ENCODE assay signal across 1 cellular context in genomic region chr11:8682219-8683114, GRCh38.
TF ChIP-seq lines count a peak whose summit lies in the region.

Gene RPL27A, plus strand, starts transcription at chr11:8682792. Its CDS starts 22 bp downstream, at chr11:8682814.
Gene TRIM66, minus strand, starts transcription at chr11:8682665. Its CDS starts 10,391 bp downstream, at chr11:8672274.

TF ChIP-seq in HepG2, 621 proteins besides CTCF, POLR2A, EP300 and RAD21 (continued from another document and continues in another):
- TF ChIP-seq JDP2 (CRISPR knock-in tag; IDR thresholded peaks at IDR 0.05; ENCODE audit: borderline replicate concordance) (no peak; the same call in 1 of the 2 replicates), RFXANK (CRISPR knock-in tag; IDR thresholded peaks at IDR 0.05) (no peak), STAT5B (CRISPR knock-in tag; IDR thresholded peaks at IDR 0.05) (no peak), SNAPC2 (CRISPR knock-in tag; IDR thresholded peaks at IDR 0.05) (no peak), SRY (CRISPR knock-in tag; IDR thresholded peaks at IDR 0.05) (peak; percentile 86; the same call in 1 of the 2 replicates), ZNF792 (CRISPR knock-in tag; IDR thresholded peaks at IDR 0.05) (no peak), ARHGAP35 (CRISPR knock-in tag; IDR thresholded peaks at IDR 0.05; ENCODE audit: borderline replicate concordance) (no peak), ZNF782 (CRISPR knock-in tag; IDR thresholded peaks at IDR 0.05; ENCODE audit: borderline replicate concordance) (no peak), ZNF10 (CRISPR knock-in tag; IDR thresholded peaks at IDR 0.05; ENCODE audit: borderline replicate concordance, low read depth) (no peak), CREM (IDR thresholded peaks at IDR 0.05) (peak; percentile 83), CREM (CRISPR knock-in tag; IDR thresholded peaks at IDR 0.05) (no peak), IRF2 (CRISPR knock-in tag; IDR thresholded peaks at IDR 0.05) (peak; percentile 69; the same call in 1 of the 2 replicates), MTF2 (CRISPR knock-in tag; IDR thresholded peaks at IDR 0.05; ENCODE audit: borderline replicate concordance) (no peak), KDM4B (CRISPR knock-in tag; IDR thresholded peaks at IDR 0.05) (no peak; the same call in 1 of the 2 replicates), ZNF558 (CRISPR knock-in tag; IDR thresholded peaks at IDR 0.05; ENCODE audit: borderline replicate concordance) (peak; percentile 97), KLF9 (CRISPR knock-in tag; IDR thresholded peaks at IDR 0.05; ENCODE audit: low read depth) (0 out of 2 replicates have a peak, but pooled peaks have one; percentile 90), ZNF710 (CRISPR knock-in tag; IDR thresholded peaks at IDR 0.05; ENCODE audit: borderline replicate concordance) (0 out of 2 replicates have a peak, but pooled peaks have one; percentile 31), AKAP8 (CRISPR knock-in tag; IDR thresholded peaks at IDR 0.05) (no peak; the same call in 1 of the 2 replicates), PLRG1 (conservative IDR thresholded peaks at IDR 0.05) (no peak), ZNF709 (CRISPR knock-in tag; IDR thresholded peaks at IDR 0.05) (peak; percentile 86; the same call in 1 of the 2 replicates), RBAK (CRISPR knock-in tag; IDR thresholded peaks at IDR 0.05) (no peak), GZF1 (CRISPR knock-in tag; IDR thresholded peaks at IDR 0.05) (0 out of 2 replicates have a peak, but pooled peaks have one; percentile 29), ZNF335 (CRISPR knock-in tag; IDR thresholded peaks at IDR 0.05) (peak; percentile 40; the same call in 1 of the 2 replicates), ZNF691 (CRISPR knock-in tag; IDR thresholded peaks at IDR 0.05; ENCODE audit: borderline replicate concordance, low read depth) (peak; percentile 38; the same call in 1 of the 2 replicates), ZNF574 (CRISPR knock-in tag; IDR thresholded peaks at IDR 0.05) (peak; percentile 85)
- TF ChIP-seq, protein P1, sequence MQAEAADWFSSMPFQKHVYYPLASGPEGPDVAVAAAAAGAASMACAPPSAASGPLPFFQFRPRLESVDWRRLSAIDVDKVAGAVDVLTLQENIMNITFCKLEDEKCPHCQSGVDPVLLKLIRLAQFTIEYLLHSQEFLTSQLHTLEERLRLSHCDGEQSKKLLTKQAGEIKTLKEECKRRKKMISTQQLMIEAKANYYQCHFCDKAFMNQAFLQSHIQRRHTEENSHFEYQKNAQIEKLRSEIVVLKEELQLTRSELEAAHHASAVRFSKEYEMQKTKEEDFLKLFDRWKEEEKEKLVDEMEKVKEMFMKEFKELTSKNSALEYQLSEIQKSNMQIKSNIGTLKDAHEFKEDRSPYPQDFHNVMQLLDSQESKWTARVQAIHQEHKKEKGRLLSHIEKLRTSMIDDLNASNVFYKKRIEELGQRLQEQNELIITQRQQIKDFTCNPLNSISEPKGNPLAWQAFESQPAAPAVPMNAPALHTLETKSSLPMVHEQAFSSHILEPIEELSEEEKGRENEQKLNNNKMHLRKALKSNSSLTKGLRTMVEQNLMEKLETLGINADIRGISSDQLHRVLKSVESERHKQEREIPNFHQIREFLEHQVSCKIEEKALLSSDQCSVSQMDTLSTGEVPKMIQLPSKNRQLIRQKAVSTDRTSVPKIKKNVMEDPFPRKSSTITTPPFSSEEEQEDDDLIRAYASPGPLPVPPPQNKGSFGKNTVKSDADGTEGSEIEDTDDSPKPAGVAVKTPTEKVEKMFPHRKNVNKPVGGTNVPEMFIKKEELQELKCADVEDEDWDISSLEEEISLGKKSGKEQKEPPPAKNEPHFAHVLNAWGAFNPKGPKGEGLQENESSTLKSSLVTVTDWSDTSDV (CRISPR knock-in tag; IDR thresholded peaks at IDR 0.05), result 0 out of 2 replicates have a peak, but pooled peaks have one; percentile 19
- TF ChIP-seq, protein P2, sequence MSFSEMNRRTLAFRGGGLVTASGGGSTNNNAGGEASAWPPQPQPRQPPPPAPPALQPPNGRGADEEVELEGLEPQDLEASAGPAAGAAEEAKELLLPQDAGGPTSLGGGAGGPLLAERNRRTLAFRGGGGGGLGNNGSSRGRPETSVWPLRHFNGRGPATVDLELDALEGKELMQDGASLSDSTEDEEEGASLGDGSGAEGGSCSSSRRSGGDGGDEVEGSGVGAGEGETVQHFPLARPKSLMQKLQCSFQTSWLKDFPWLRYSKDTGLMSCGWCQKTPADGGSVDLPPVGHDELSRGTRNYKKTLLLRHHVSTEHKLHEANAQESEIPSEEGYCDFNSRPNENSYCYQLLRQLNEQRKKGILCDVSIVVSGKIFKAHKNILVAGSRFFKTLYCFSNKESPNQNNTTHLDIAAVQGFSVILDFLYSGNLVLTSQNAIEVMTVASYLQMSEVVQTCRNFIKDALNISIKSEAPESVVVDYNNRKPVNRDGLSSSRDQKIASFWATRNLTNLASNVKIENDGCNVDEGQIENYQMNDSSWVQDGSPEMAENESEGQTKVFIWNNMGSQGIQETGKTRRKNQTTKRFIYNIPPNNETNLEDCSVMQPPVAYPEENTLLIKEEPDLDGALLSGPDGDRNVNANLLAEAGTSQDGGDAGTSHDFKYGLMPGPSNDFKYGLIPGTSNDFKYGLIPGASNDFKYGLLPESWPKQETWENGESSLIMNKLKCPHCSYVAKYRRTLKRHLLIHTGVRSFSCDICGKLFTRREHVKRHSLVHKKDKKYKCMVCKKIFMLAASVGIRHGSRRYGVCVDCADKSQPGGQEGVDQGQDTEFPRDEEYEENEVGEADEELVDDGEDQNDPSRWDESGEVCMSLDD (CRISPR knock-in tag; IDR thresholded peaks at IDR 0.05; ENCODE audit: borderline replicate concordance), result no peak; the same call in 1 of the 2 replicates
- TF ChIP-seq, protein P3, sequence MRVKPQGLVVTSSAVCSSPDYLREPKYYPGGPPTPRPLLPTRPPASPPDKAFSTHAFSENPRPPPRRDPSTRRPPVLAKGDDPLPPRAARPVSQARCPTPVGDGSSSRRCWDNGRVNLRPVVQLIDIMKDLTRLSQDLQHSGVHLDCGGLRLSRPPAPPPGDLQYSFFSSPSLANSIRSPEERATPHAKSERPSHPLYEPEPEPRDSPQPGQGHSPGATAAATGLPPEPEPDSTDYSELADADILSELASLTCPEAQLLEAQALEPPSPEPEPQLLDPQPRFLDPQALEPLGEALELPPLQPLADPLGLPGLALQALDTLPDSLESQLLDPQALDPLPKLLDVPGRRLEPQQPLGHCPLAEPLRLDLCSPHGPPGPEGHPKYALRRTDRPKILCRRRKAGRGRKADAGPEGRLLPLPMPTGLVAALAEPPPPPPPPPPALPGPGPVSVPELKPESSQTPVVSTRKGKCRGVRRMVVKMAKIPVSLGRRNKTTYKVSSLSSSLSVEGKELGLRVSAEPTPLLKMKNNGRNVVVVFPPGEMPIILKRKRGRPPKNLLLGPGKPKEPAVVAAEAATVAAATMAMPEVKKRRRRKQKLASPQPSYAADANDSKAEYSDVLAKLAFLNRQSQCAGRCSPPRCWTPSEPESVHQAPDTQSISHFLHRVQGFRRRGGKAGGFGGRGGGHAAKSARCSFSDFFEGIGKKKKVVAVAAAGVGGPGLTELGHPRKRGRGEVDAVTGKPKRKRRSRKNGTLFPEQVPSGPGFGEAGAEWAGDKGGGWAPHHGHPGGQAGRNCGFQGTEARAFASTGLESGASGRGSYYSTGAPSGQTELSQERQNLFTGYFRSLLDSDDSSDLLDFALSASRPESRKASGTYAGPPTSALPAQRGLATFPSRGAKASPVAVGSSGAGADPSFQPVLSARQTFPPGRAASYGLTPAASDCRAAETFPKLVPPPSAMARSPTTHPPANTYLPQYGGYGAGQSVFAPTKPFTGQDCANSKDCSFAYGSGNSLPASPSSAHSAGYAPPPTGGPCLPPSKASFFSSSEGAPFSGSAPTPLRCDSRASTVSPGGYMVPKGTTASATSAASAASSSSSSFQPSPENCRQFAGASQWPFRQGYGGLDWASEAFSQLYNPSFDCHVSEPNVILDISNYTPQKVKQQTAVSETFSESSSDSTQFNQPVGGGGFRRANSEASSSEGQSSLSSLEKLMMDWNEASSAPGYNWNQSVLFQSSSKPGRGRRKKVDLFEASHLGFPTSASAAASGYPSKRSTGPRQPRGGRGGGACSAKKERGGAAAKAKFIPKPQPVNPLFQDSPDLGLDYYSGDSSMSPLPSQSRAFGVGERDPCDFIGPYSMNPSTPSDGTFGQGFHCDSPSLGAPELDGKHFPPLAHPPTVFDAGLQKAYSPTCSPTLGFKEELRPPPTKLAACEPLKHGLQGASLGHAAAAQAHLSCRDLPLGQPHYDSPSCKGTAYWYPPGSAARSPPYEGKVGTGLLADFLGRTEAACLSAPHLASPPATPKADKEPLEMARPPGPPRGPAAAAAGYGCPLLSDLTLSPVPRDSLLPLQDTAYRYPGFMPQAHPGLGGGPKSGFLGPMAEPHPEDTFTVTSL (CRISPR knock-in tag; IDR thresholded peaks at IDR 0.05; ENCODE audit: borderline replicate concordance), result peak; percentile 58; the same call in 1 of the 2 replicates
- TF ChIP-seq, protein P4, sequence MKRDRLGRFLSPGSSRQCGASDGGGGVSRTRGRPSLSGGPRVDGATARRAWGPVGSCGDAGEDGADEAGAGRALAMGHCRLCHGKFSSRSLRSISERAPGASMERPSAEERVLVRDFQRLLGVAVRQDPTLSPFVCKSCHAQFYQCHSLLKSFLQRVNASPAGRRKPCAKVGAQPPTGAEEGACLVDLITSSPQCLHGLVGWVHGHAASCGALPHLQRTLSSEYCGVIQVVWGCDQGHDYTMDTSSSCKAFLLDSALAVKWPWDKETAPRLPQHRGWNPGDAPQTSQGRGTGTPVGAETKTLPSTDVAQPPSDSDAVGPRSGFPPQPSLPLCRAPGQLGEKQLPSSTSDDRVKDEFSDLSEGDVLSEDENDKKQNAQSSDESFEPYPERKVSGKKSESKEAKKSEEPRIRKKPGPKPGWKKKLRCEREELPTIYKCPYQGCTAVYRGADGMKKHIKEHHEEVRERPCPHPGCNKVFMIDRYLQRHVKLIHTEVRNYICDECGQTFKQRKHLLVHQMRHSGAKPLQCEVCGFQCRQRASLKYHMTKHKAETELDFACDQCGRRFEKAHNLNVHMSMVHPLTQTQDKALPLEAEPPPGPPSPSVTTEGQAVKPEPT (CRISPR knock-in tag; IDR thresholded peaks at IDR 0.05; ENCODE audit: low read depth), result no peak
- TF ChIP-seq, protein P5, sequence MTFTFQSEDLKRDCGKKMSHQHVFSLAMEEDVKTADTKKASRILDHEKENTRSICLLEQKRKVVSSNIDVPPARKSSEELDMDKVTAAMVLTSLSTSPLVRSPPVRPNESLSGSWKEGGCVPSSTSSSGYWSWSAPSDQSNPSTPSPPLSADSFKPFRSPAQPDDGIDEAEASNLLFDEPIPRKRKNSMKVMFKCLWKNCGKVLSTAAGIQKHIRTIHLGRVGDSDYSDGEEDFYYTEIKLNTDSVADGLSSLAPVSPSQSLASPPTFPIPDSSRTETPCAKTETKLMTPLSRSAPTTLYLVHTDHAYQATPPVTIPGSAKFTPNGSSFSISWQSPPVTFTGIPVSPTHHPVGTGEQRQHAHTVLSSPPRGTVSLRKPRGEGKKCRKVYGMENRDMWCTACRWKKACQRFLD (CRISPR knock-in tag; IDR thresholded peaks at IDR 0.05; ENCODE audit: borderline replicate concordance), result peak; percentile 72; the same call in 1 of the 2 replicates
- TF ChIP-seq, protein P6, sequence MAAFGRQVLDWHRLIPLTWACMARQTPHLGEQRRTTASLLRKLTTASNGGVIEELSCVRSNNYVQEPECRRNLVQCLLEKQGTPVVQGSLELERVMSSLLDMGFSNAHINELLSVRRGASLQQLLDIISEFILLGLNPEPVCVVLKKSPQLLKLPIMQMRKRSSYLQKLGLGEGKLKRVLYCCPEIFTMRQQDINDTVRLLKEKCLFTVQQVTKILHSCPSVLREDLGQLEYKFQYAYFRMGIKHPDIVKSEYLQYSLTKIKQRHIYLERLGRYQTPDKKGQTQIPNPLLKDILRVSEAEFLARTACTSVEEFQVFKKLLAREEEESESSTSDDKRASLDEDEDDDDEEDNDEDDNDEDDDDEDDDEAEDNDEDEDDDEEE (CRISPR knock-in tag; IDR thresholded peaks at IDR 0.05), result peak; percentile 65
- TF ChIP-seq, protein P7, sequence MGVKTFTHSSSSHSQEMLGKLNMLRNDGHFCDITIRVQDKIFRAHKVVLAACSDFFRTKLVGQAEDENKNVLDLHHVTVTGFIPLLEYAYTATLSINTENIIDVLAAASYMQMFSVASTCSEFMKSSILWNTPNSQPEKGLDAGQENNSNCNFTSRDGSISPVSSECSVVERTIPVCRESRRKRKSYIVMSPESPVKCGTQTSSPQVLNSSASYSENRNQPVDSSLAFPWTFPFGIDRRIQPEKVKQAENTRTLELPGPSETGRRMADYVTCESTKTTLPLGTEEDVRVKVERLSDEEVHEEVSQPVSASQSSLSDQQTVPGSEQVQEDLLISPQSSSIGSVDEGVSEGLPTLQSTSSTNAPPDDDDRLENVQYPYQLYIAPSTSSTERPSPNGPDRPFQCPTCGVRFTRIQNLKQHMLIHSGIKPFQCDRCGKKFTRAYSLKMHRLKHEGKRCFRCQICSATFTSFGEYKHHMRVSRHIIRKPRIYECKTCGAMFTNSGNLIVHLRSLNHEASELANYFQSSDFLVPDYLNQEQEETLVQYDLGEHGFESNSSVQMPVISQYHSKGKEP (CRISPR knock-in tag; IDR thresholded peaks at IDR 0.05), result no peak
